25 cellular contexts compared by ENCODE assay signal in genomic region chr6:150201791-150202329, GRCh38. TPM values are rescaled to one million over a fixed set of nuclear protein-coding genes. Genes with fewer than 3 reads are reported as not detected.
DNase-seq lines count a peak whose midpoint lies in the region; ATAC-seq and TF ChIP-seq lines count a peak whose summit lies in the region.
"Had no signal": no experiment of that assay in that cellular context is flagged by ENCODE, and none has a peak within 500 bp of the region (broad histone marks: within the 10 kb centered on the region; RNA-seq: fewer than 3 reads in every experiment).

No MANE protein-coding gene starts in this region.

- in situ Hi-C loops in transverse colon (cut with MboI; ENCODE audit: low pct_ligation_motif_present in 1 of 4, low pct_unique_long_range_greater_than_20kb in 1 of 4, low sequenced_read_pairs in 3 of 4) = no loop called here

- ATAC-seq in mucosa of descending colon (peak; percentile 81), HG02884 (IDR thresholded peaks at IDR 0.05; ENCODE audit: unreplicated experiment) (no peak), GM21360 (IDR thresholded peaks at IDR 0.05; ENCODE audit: unreplicated experiment) (no peak)

- 71 to 76% methylated on average over 9 of the region's 9 CpGs for WGBS in esophagus, 2 donors
- 50 to 63% methylated on average over 3 to 9 of the region's 9 CpGs for WGBS in transverse colon (ENCODE audit: low coverage in 1 of 2), 2 donors

- no peaks in the 10 kb centered on the region for H3K36me3 ChIP-seq in esophagus (ENCODE audit: control insufficient read depth in 2 of 2, insufficient read depth in 2 of 2, low read length in 1 of 2)
- H3K36me3 ChIP-seq in mucosa of descending colon (ENCODE audit: low read depth) = no peaks in the 10 kb centered on the region
- no peaks in the 10 kb centered on the region for H3K36me3 ChIP-seq in transverse colon
- H3K36me3 ChIP-seq: lower lobe of right lung, pancreas, tibial artery had no signal

- H3K4me1 ChIP-seq in esophagus (ENCODE audit: control insufficient read depth in 2 of 2, insufficient read depth in 2 of 2, low read length in 1 of 2) = peaks cover 3 to 13% of the 10 kb centered on the region in 2 donors
- peaks cover 26% of the 10 kb centered on the region for H3K4me1 ChIP-seq in mucosa of descending colon (ENCODE audit: low read depth)
- H3K4me1 ChIP-seq in transverse colon = peaks cover 10 to 43% (median 30%) of the 10 kb centered on the region in 4 donors
- H3K4me1 ChIP-seq: pancreas had no signal

- TF ChIP-seq POLR2A in transverse colon (IDR thresholded peaks at IDR 0.05) = no peak

- H3K9me3 ChIP-seq in esophagus (ENCODE audit: control insufficient read depth in 2 of 2, insufficient read depth in 1 of 2, low read depth in 1 of 2, low read length in 1 of 2) (no peaks in the 10 kb centered on the region), mucosa of descending colon (no peaks in the 10 kb centered on the region), transverse colon (no peaks in the 10 kb centered on the region)
- H3K9me3 ChIP-seq: lower lobe of right lung, pancreas, tibial artery had no signal

- no peak for TF ChIP-seq EP300 in transverse colon (IDR thresholded peaks at IDR 0.05; ENCODE audit: low read depth)

- DNase-seq in NCI-H69 (lab: John Stamatoyannopoulos, UW) (peak; percentile 12), mucosa of descending colon (peak; percentile 61 to 80 (median 66)), transverse colon (peak; percentile 75), hypothalamus (lab: John Stamatoyannopoulos, UW) (no peak)
- DNase-seq in activated CD4-positive, alpha-beta T cell treated with anti-CD3 and anti-CD28 coated beads for 48 hours = no peak
- DNase-seq: activated CD4-positive, CD25-positive, alpha-beta regulatory T cell treated with anti-CD3 and anti-CD28 coated beads, Interleukin-2, amount 50 U/mL, for 72 hours; activated naive CD4-positive, alpha-beta T cell treated with Interleukin-2 at 50 U/mL for 16 hours; activated T-cell treated with anti-CD3 and anti-CD28 coated beads, Interleukin-2, amount 50 U/mL, for 24 hours; CD4-positive, alpha-beta T cell; DMS153; effector CD4-positive, alpha-beta T cell; GDM1; lower lobe of right lung; NCI-H1417 treated with DMSO at 0.1 percent for 48 hours; NCI-H2107; NCI-H524; pancreas; Right ventricle myocardium superior; stimulated activated CD4-positive, alpha-beta T cell treated with anti-CD3 and anti-CD28 coated beads, Interleukin-1b, Interleukin-23, amount 100 ng/mL, for 48 hours; stimulated activated naive CD4-positive, alpha-beta T cell treated with Interleukin-2 at 50 U/mL for 16 hours; tibial artery had no signal

- intact Hi-C loops in mucosa of descending colon (cut with DNase I, micrococcal nuclease) (no loop called here), transverse colon (cut with DNase I; ENCODE audit: low total_unique reads) (no loop called here)

- no peak for TF ChIP-seq CTCF in mucosa of descending colon (IDR thresholded peaks at IDR 0.05)
- no peak for TF ChIP-seq CTCF in transverse colon (IDR thresholded peaks at IDR 0.05)

- H3K4me3 ChIP-seq in esophagus (ENCODE audit: low read depth in 1 of 2, low read length in 2 of 2) = no peak overlapping the region
- no peak overlapping the region for H3K4me3 ChIP-seq in mucosa of descending colon
- no peak overlapping the region for H3K4me3 ChIP-seq in transverse colon
- H3K4me3 ChIP-seq: lower lobe of right lung, pancreas, tibial artery had no signal

- H3K27ac ChIP-seq in esophagus (ENCODE audit: low read depth in 2 of 2, low read length in 1 of 2) = peak overlapping the region; percentile 21 to 84
- H3K27ac ChIP-seq in transverse colon = peak overlapping the region; percentile 84 to 89 (median 86)
- H3K27ac ChIP-seq: lower lobe of right lung, pancreas, tibial artery had no signal

- H3K27me3 ChIP-seq in esophagus (ENCODE audit: control insufficient read depth in 1 of 2, insufficient read depth in 2 of 2, low read length in 2 of 2) = no peaks in the 10 kb centered on the region
- H3K27me3 ChIP-seq in transverse colon = no peaks in the 10 kb centered on the region
- H3K27me3 ChIP-seq: pancreas had no signal

RNA-seq across cellular contexts. Expression of gene PPP1R14C, which starts 59.0 kb away (rescaled TPM):
- 10 to 100 TPM in 1 of 2 donors, 1 to 10 TPM in 1; 7.8 to 12.4 TPM for polyA plus RNA-seq in esophagus
- 10 to 100 TPM; 11.1 to 33.5 (median 25.2) TPM for total RNA-seq in mucosa of descending colon
- 10 to 100 TPM in 3 of 4 donors, 1 to 10 TPM in 1; 1.2 to 64.5 (median 38.8) TPM for total RNA-seq in transverse colon
- total RNA-seq: CD4-positive, alpha-beta T cell; myocyte had no signal

Comparison
In these comparisons a context has a peak if more than half of its experiments do, and no peak if none do; other contexts are left out.
1. DNase-seq: peak in NCI-H69 (single experiment), mucosa of descending colon (3 of 3) and transverse colon (single experiment); none in hypothalamus (0 of 51) and activated CD4-positive, alpha-beta T cell treated with anti-CD3 and anti-CD28 coated beads for 48 hours (single experiment).